Comparison of ENCODE assay signal across 8 cellular contexts in the genomic region with DNA sequence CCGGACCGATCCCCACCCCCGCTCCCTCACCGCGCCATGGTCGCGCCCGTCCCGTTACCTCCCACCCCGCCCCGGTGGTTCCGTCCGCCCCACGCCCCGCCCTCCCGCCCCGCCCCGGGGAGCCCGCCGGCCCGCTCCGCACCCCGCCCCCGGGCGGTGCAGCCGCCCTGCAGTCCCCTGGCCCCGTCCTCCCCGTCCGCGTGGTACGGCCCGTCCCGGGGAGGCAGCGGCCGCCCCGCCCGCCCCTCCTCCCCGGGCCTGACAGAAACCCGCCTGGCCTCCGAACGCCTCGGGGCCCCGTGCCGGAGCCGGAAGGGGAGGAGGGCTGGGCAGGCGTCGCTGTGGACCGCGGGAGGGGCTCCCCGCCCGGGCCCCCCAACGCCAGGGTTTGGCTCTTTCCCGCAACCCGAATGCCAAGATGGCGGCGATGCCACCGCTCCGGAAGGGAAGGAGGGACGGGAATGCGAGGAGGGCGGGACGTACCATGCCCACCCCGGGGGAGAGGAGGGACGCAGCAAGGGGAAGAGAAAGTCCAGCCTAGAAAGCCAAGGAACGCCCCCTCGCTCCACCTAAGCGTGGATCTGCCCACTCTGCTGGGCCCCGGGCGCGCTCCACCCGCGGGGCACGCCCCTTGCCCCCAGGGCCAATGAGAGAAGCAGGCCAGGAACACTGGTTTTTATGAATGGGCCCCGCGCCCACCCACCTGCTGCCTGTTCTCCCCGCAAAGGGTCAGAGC. TPM values are rescaled to one million over a fixed set of nuclear protein-coding genes. Genes with fewer than 3 reads are reported as not detected.
DNase-seq lines count a peak whose midpoint lies in the region; ATAC-seq and TF ChIP-seq lines count a peak whose summit lies in the region.

A gene (minus strand): TSS at position 56 of the 736 bp plus-strand sequence. CDS start 132 bp downstream, outside the sequence.

- TF ChIP-seq RAD21 in Ishikawa (IDR thresholded peaks at IDR 0.05; ENCODE audit: low read depth), result no peak

- H3K9me3 ChIP-seq in mononuclear cell (ENCODE audit: low read depth, low read length), result no peaks in the 10 kb centered on the region

- peak; percentile 93 for DNase-seq in DMS114 treated with DMSO at 0.1 percent for 48 hours (lab: John Stamatoyannopoulos, UW; ENCODE audit: unreplicated experiment)
- peak; percentile 83 for DNase-seq in OCI-M2 (lab: John Stamatoyannopoulos, UW; ENCODE audit: unreplicated experiment)
- peak; percentile 66 for DNase-seq in activated T-cell treated with anti-CD3 and anti-CD28 coated beads for 4 hours
- peak; percentile 96 for DNase-seq in epithelial cell of esophagus (ENCODE audit: low read depth)
- DNase-seq in stimulated activated CD8-positive, alpha-beta memory T cell treated with anti-CD3 and anti-CD28 coated beads, Interleukin-2, amount 100 ng/mL, for 48 hours (ENCODE audit: low read depth in 2 of 2), result peak; percentile 81 to 85

- no peaks in the 10 kb centered on the region for H3K27me3 ChIP-seq in mononuclear cell (ENCODE audit: insufficient read depth, low read length)

- H3K4me3 ChIP-seq in epithelial cell of esophagus (ENCODE audit: low read length), result peak within 1 kb of the TSS; percentile 71
- H3K4me3 ChIP-seq in mononuclear cell (ENCODE audit: low read length), result peak within 1 kb of the TSS; percentile 76

- peaks cover 27% of the 10 kb centered on the region for H3K4me1 ChIP-seq in mononuclear cell (ENCODE audit: insufficient read depth, low read length)

- TF ChIP-seq EP300 in Ishikawa (IDR thresholded peaks at IDR 0.05; ENCODE audit: borderline replicate concordance), result no peak

- ATAC-seq in GM21576 (IDR thresholded peaks at IDR 0.05; ENCODE audit: unreplicated experiment), result peak; percentile 71

- TF ChIP-seq CTCF in epithelial cell of esophagus (IDR thresholded peaks at IDR 0.05; ENCODE audit: insufficient read depth, low read depth, low read length, missing control alignments), result no peak

TF ChIP-seq in Ishikawa, 13 proteins besides CTCF, POLR2A, EP300 and RAD21:
- TF ChIP-seq EGR1 (IDR thresholded peaks at IDR 0.05) (peak; percentile 79), CEBPB (IDR thresholded peaks at IDR 0.05) (no peak), ZBTB7A (IDR thresholded peaks at IDR 0.05; ENCODE audit: low read depth) (peak; percentile 80; the same call in 1 of the 2 replicates), CREB1 (IDR thresholded peaks at IDR 0.05; ENCODE audit: low read depth) (0 out of 2 replicates have a peak, but pooled peaks have one; percentile 32), TAF1 (IDR thresholded peaks at IDR 0.05; ENCODE audit: low read depth) (peak; percentile 50), FOXM1 (IDR thresholded peaks at IDR 0.05; ENCODE audit: borderline replicate concordance, low read depth) (no peak), TCF12 (IDR thresholded peaks at IDR 0.05; ENCODE audit: low read depth) (peak; percentile 35; the same call in 1 of the 2 replicates), YY1 (IDR thresholded peaks at IDR 0.05; ENCODE audit: low read depth) (peak; percentile 95), TEAD4 (IDR thresholded peaks at IDR 0.05) (peak; percentile 71; the same call in 1 of the 2 replicates), NFIC (IDR thresholded peaks at IDR 0.05) (no peak; the same call in 1 of the 2 replicates)
- TF ChIP-seq, protein P1, sequence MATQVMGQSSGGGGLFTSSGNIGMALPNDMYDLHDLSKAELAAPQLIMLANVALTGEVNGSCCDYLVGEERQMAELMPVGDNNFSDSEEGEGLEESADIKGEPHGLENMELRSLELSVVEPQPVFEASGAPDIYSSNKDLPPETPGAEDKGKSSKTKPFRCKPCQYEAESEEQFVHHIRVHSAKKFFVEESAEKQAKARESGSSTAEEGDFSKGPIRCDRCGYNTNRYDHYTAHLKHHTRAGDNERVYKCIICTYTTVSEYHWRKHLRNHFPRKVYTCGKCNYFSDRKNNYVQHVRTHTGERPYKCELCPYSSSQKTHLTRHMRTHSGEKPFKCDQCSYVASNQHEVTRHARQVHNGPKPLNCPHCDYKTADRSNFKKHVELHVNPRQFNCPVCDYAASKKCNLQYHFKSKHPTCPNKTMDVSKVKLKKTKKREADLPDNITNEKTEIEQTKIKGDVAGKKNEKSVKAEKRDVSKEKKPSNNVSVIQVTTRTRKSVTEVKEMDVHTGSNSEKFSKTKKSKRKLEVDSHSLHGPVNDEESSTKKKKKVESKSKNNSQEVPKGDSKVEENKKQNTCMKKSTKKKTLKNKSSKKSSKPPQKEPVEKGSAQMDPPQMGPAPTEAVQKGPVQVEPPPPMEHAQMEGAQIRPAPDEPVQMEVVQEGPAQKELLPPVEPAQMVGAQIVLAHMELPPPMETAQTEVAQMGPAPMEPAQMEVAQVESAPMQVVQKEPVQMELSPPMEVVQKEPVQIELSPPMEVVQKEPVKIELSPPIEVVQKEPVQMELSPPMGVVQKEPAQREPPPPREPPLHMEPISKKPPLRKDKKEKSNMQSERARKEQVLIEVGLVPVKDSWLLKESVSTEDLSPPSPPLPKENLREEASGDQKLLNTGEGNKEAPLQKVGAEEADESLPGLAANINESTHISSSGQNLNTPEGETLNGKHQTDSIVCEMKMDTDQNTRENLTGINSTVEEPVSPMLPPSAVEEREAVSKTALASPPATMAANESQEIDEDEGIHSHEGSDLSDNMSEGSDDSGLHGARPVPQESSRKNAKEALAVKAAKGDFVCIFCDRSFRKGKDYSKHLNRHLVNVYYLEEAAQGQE (IDR thresholded peaks at IDR 0.05; ENCODE audit: low read depth), result no peak
- TF ChIP-seq, protein P2, sequence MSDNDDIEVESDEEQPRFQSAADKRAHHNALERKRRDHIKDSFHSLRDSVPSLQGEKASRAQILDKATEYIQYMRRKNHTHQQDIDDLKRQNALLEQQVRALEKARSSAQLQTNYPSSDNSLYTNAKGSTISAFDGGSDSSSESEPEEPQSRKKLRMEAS (IDR thresholded peaks at IDR 0.05), result peak; percentile 54
- TF ChIP-seq, protein P3, sequence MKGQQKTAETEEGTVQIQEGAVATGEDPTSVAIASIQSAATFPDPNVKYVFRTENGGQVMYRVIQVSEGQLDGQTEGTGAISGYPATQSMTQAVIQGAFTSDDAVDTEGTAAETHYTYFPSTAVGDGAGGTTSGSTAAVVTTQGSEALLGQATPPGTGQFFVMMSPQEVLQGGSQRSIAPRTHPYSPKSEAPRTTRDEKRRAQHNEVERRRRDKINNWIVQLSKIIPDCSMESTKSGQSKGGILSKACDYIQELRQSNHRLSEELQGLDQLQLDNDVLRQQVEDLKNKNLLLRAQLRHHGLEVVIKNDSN (IDR thresholded peaks at IDR 0.05), result no peak

RNA-seq across cellular contexts. Expression of the gene that starts here (rescaled TPM):
- total RNA-seq in mononuclear cell, result 17.8 TPM

Comparison
In these comparisons a context has a peak if more than half of its experiments do, and no peak if none do; other contexts are left out.
1. Peak in every context shown above with its lines: DNase-seq, ATAC-seq and H3K4me3 ChIP-seq.